In genomic region chr6:148146717-148147116, GRCh38 we compare ENCODE assay signal across 10 cellular contexts.
DNase-seq lines count a peak whose midpoint lies in the region; ATAC-seq, FAIRE-seq and TF ChIP-seq lines count a peak whose summit lies in the region.
"Had no signal": no experiment of that assay in that cellular context is flagged by ENCODE, and none has a peak within 500 bp of the region (broad histone marks: within the 10 kb centered on the region; RNA-seq: fewer than 3 reads in every experiment).

No MANE protein-coding gene starts in this region.

- H3K4me1 Mint-ChIP-seq in activated CD8-positive, alpha-beta T cell treated with anti-CD3 and anti-CD28 coated beads for 36 hours (ENCODE audit: low read depth), result peaks cover 11% of the 10 kb centered on the region
- H3K4me1 Mint-ChIP-seq in stimulated activated effector memory CD8-positive, alpha-beta T cell treated with anti-CD3 and anti-CD28 coated beads, Interleukin-12 subunit alpha, Interleukin-12 subunit beta, amount 100 ng/mL, for 72 hours, result peaks cover 7% of the 10 kb centered on the region

- CTCF ChIA-PET in activated CD8-positive, alpha-beta T cell treated with anti-CD3 and anti-CD28 coated beads for 36 hours (lab: Charles Lee), result interaction anchor here (1.3 to 2.0 kb wide), 2 partner anchors 31 to 639 kb away, joined by 3 to 5 read pairs; no protein-coding TSS in a partner anchor

- H3K36me3 Mint-ChIP-seq in activated CD8-positive, alpha-beta T cell treated with anti-CD3 and anti-CD28 coated beads for 36 hours (ENCODE audit: low read depth), result no peaks in the 10 kb centered on the region
- H3K36me3 Mint-ChIP-seq in stimulated activated effector memory CD8-positive, alpha-beta T cell treated with anti-CD3 and anti-CD28 coated beads, Interleukin-12 subunit alpha, Interleukin-12 subunit beta, amount 100 ng/mL, for 72 hours, result no peaks in the 10 kb centered on the region

- FAIRE-seq in HTR-8/SVneo (lab: Jason Lieb, UNC), result peak; percentile 55

- DNase-seq in HTR-8/SVneo (ENCODE audit: insufficient read length, low spot score), result peak; percentile 6
- peak; percentile 86 for DNase-seq in activated CD8-positive, alpha-beta T cell treated with anti-CD3 and anti-CD28 coated beads for 36 hours
- DNase-seq in foreskin keratinocyte, result peak; percentile 69 to 83
- DNase-seq in stimulated activated effector memory CD8-positive, alpha-beta T cell treated with anti-CD3 and anti-CD28 coated beads, Interleukin-12 subunit alpha, Interleukin-12 subunit beta, amount 100 ng/mL, for 72 hours (ENCODE audit: low spot score in 2 of 2), result peak in 1 of 2 donors; percentile 54
- DNase-seq in NCI-H1105 (lab: John Stamatoyannopoulos, UW), result no peak
- no peak for DNase-seq in COLO668 (lab: John Stamatoyannopoulos, UW; ENCODE audit: unreplicated experiment)
- DNase-seq: cortex of kidney, NCI-H526, nucleus accumbens had no signal

- peak overlapping the region; percentile 91 for H3K27ac Mint-ChIP-seq in activated CD8-positive, alpha-beta T cell treated with anti-CD3 and anti-CD28 coated beads for 36 hours
- peak overlapping the region; percentile 17 for H3K27ac Mint-ChIP-seq in stimulated activated effector memory CD8-positive, alpha-beta T cell treated with anti-CD3 and anti-CD28 coated beads, Interleukin-12 subunit alpha, Interleukin-12 subunit beta, amount 100 ng/mL, for 72 hours

- no peak overlapping the region for H3K27ac ChIP-seq in foreskin keratinocyte

- ATAC-seq in activated CD8-positive, alpha-beta T cell treated with anti-CD3 and anti-CD28 coated beads for 36 hours, result peak; percentile 98
- ATAC-seq in foreskin keratinocyte (peak; percentile 82), GM21786 (IDR thresholded peaks at IDR 0.05; ENCODE audit: unreplicated experiment) (no peak)
- peak; percentile 90 for ATAC-seq in stimulated activated effector memory CD8-positive, alpha-beta T cell treated with anti-CD3 and anti-CD28 coated beads, Interleukin-12 subunit alpha, Interleukin-12 subunit beta, amount 100 ng/mL, for 72 hours

- peaks cover 3% of the 10 kb centered on the region for H3K4me1 ChIP-seq in foreskin keratinocyte

- peaks cover 3% of the 10 kb centered on the region for H3K27me3 Mint-ChIP-seq in activated CD8-positive, alpha-beta T cell treated with anti-CD3 and anti-CD28 coated beads for 36 hours

- H3K9me3 Mint-ChIP-seq in activated CD8-positive, alpha-beta T cell treated with anti-CD3 and anti-CD28 coated beads for 36 hours, result no peaks in the 10 kb centered on the region
- H3K9me3 Mint-ChIP-seq in stimulated activated effector memory CD8-positive, alpha-beta T cell treated with anti-CD3 and anti-CD28 coated beads, Interleukin-12 subunit alpha, Interleukin-12 subunit beta, amount 100 ng/mL, for 72 hours, result no peaks in the 10 kb centered on the region

- no peak for TF ChIP-seq CTCF in activated CD8-positive, alpha-beta T cell treated with anti-CD3 and anti-CD28 coated beads for 36 hours (IDR thresholded peaks at IDR 0.05)
- TF ChIP-seq CTCF in foreskin keratinocyte (conservative IDR thresholded peaks at IDR 0.05), result no peak

- H3K4me3 Mint-ChIP-seq in activated CD8-positive, alpha-beta T cell treated with anti-CD3 and anti-CD28 coated beads for 36 hours, result peak overlapping the region; percentile 46
- H3K4me3 Mint-ChIP-seq in stimulated activated effector memory CD8-positive, alpha-beta T cell treated with anti-CD3 and anti-CD28 coated beads, Interleukin-12 subunit alpha, Interleukin-12 subunit beta, amount 100 ng/mL, for 72 hours, result no peak overlapping the region

- intact Hi-C loops in activated CD8-positive, alpha-beta T cell treated with anti-CD3 and anti-CD28 coated beads for 36 hours (cut with micrococcal nuclease), result no loop called here

- H3K27me3 ChIP-seq in foreskin keratinocyte, result no peaks in the 10 kb centered on the region

- POLR2A ChIA-PET in activated CD8-positive, alpha-beta T cell treated with anti-CD3 and anti-CD28 coated beads for 36 hours (lab: Charles Lee), result interaction anchor here (0.6 kb wide), 1 partner anchor 284 kb away, joined by 3 read pairs; no protein-coding TSS in a partner anchor

Comparison
In these comparisons a context has a peak if more than half of its experiments do, and no peak if none do; other contexts are left out.
1. DNase-seq: peak in HTR-8/SVneo (single experiment), activated CD8-positive, alpha-beta T cell treated with anti-CD3 and anti-CD28 coated beads for 36 hours (single experiment) and foreskin keratinocyte (2 of 2); none in NCI-H1105 (single experiment) and COLO668 (single experiment).